ENCODE assay signal across 8 cellular contexts in the genomic region with DNA sequence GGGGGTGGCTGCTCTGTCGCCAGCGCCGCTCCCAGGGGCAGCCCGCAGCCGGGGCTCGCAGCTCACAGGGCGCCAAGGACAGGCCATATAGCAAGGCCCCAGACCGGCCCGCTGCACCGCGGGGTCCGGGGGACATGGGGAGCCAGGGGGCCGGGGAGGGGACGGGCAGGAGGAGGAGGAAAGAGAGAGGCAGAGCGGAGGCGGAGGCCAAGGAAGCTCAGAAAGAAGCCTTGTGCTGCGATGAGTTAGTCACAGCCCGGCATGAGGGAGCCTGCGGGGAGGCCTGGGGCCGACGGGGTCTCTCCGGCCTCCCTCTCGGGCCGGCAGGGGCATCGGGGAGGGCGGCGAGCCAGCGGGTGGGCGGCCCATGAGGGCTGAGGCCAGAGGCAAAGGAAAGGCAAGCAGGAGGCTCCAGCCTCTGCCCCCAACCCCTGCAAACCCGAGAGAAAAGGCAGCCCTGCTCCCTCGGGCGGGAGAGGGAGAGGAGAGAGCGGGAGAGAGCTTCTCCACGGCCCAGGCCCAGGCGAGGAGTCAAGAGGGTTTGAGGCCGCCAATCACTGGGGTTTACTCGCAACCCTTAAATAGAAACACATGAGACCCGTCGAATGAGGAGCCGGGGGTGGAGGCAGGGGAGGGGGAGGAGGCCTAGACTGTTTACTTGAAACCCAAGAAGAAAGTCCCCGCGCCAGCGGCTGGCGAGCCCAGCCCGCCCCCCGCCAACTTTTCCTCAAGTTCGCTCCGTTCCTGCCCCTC.
DNase-seq lines count a peak whose midpoint lies in the region; ATAC-seq and TF ChIP-seq lines count a peak whose summit lies in the region.

No MANE protein-coding gene starts in this region.

- H3K36me3 Mint-ChIP-seq in CD8-positive, alpha-beta T cell, result peaks cover 34% of the 10 kb centered on the region
- H3K36me3 Mint-ChIP-seq in WTC11, result peaks cover 17% of the 10 kb centered on the region
- peaks cover 27% of the 10 kb centered on the region for H3K36me3 Mint-ChIP-seq in dendritic cell treated with granulocyte-macrophage colony-stimulating factor and Interleukin-4, amounts not matched to agents 40 ng/mL and 50 ng/mL, for 4 days (ENCODE audit: low read depth)

- H3K9me3 ChIP-seq in CD8-positive, alpha-beta T cell (ENCODE audit: low read length), result no peaks in the 10 kb centered on the region
- no peaks in the 10 kb centered on the region for H3K9me3 ChIP-seq in HUES64 (ENCODE audit: insufficient read depth, low read depth, low read length)

- H3K27ac Mint-ChIP-seq in CD8-positive, alpha-beta T cell, result peak overlapping the region; percentile 90
- no peak overlapping the region; the same call in 1 of the 2 replicates for H3K27ac Mint-ChIP-seq in WTC11
- peak overlapping the region; percentile 83 for H3K27ac Mint-ChIP-seq in dendritic cell treated with granulocyte-macrophage colony-stimulating factor and Interleukin-4, amounts not matched to agents 40 ng/mL and 50 ng/mL, for 4 days

- DNase-seq in CD8-positive, alpha-beta T cell, result peak in 6 of 7 experiments; percentile 16 to 72 (median 51)
- DNase-seq in WTC11 (ENCODE audit: low spot score) (peak; percentile 73), lower leg skin (ENCODE audit: low spot score in 2 of 2) (peak; percentile 88 to 97)
- peak; percentile 29 to 76 (median 53) for DNase-seq in stimulated activated naive CD4-positive, alpha-beta T cell (lab: John Stamatoyannopoulos, UW)

- H3K4me3 Mint-ChIP-seq in CD8-positive, alpha-beta T cell, result peak overlapping the region; percentile 87
- H3K4me3 Mint-ChIP-seq in WTC11, result 0 out of 2 replicates have a peak overlapping the region, but pooled peaks have one; percentile 14
- H3K4me3 Mint-ChIP-seq in dendritic cell treated with granulocyte-macrophage colony-stimulating factor and Interleukin-4, amounts not matched to agents 40 ng/mL and 50 ng/mL, for 4 days, result peak overlapping the region; percentile 88

- H3K27me3 ChIP-seq in CD8-positive, alpha-beta T cell (ENCODE audit: insufficient read depth, low read length), result no peaks in the 10 kb centered on the region
- no peaks in the 10 kb centered on the region for H3K27me3 ChIP-seq in HUES64 (ENCODE audit: insufficient read depth, low read length)

- WGBS in HUES64, result 40% methylated on average over 48 of the region's 48 CpGs
- WGBS in lower leg skin, 2 donors, result 29 to 59% methylated on average over 40 to 41 of the region's 48 CpGs

- CTCF ChIA-PET in CD8-positive, alpha-beta T cell (lab: Charles Lee), result interaction anchor here (1.1 to 2.1 kb wide), 3 partner anchors 9 to 55 kb away, joined by 6 read pairs; no protein-coding TSS in a partner anchor
- CTCF ChIA-PET in WTC11 (lab: Charles Lee), result interaction anchor here (0.6 to 5.8 kb wide), 17 partner anchors 8 to 118 kb away, joined by 3 to 32 read pairs (median 5); no protein-coding TSS in a partner anchor

- H3K4me3 ChIP-seq in CD8-positive, alpha-beta T cell (ENCODE audit: low read depth, low read length), result peak overlapping the region; percentile 99
- H3K4me3 ChIP-seq in HUES64 (ENCODE audit: low read length), result peak overlapping the region; percentile 31
- peak overlapping the region; percentile 30 for H3K4me3 ChIP-seq in lower leg skin (ENCODE audit: low read depth, poor library complexity, severe bottlenecking)

- no peak for TF ChIP-seq CTCF in CD8-positive, alpha-beta T cell (IDR thresholded peaks at IDR 0.05)
- TF ChIP-seq CTCF in WTC11 (IDR thresholded peaks at IDR 0.05) (no peak), lower leg skin (IDR thresholded peaks at IDR 0.05) (no peak)

- no peaks in the 10 kb centered on the region for H3K36me3 ChIP-seq in CD8-positive, alpha-beta T cell (ENCODE audit: insufficient read depth, low read length)
- H3K36me3 ChIP-seq in HUES64 (ENCODE audit: insufficient read depth, low read length), result peaks cover 10% of the 10 kb centered on the region; the same call in 1 of the 2 replicates

- H3K27me3 Mint-ChIP-seq in CD8-positive, alpha-beta T cell (ENCODE audit: low read depth), result no peaks in the 10 kb centered on the region
- no peaks in the 10 kb centered on the region for H3K27me3 Mint-ChIP-seq in WTC11 (ENCODE audit: low read depth)
- H3K27me3 Mint-ChIP-seq in dendritic cell treated with granulocyte-macrophage colony-stimulating factor and Interleukin-4, amounts not matched to agents 40 ng/mL and 50 ng/mL, for 4 days, result no peaks in the 10 kb centered on the region

- POLR2A ChIA-PET in CD8-positive, alpha-beta T cell (lab: Charles Lee), result interaction anchor here (2.8 kb wide), 1 partner anchor 18 kb away, joined by 12 read pairs; no protein-coding TSS in a partner anchor
- POLR2A ChIA-PET in WTC11 (lab: Charles Lee), result interaction anchor here (0.9 to 1.2 kb wide), 2 partner anchors 11 to 25 kb away, joined by 4 to 12 read pairs; no protein-coding TSS in a partner anchor

- peak; percentile 76 for ATAC-seq in CD8-positive, alpha-beta T cell
- ATAC-seq in WTC11 (peak; percentile 80), HG03045 (IDR thresholded peaks at IDR 0.05; ENCODE audit: unreplicated experiment) (no peak), HG02885 (IDR thresholded peaks at IDR 0.05; ENCODE audit: poor library complexity, unreplicated experiment) (no peak)

- TF ChIP-seq POLR2A in lower leg skin (IDR thresholded peaks at IDR 0.05), result no peak

- intact Hi-C loops in CD8-positive, alpha-beta T cell (cut with DNase I, micrococcal nuclease), result no loop called here
- intact Hi-C loops in dendritic cell treated with granulocyte-macrophage colony-stimulating factor and Interleukin-4, amounts not matched to agents 40 ng/mL and 50 ng/mL, for 4 days (cut with micrococcal nuclease), result no loop called here
- intact Hi-C loops in lower leg skin (cut with DNase I; ENCODE audit: low total_unique reads), result no loop called here

- peaks cover 6% of the 10 kb centered on the region for H3K9me3 Mint-ChIP-seq in CD8-positive, alpha-beta T cell
- peaks cover 9% of the 10 kb centered on the region for H3K9me3 Mint-ChIP-seq in WTC11
- H3K9me3 Mint-ChIP-seq in dendritic cell treated with granulocyte-macrophage colony-stimulating factor and Interleukin-4, amounts not matched to agents 40 ng/mL and 50 ng/mL, for 4 days, result peaks cover 8% of the 10 kb centered on the region

- H3K27ac ChIP-seq in CD8-positive, alpha-beta T cell (ENCODE audit: low read depth, low read length), result peak overlapping the region; percentile 76
- peak overlapping the region; percentile 59; the same call in 1 of the 2 replicates for H3K27ac ChIP-seq in HUES64 (ENCODE audit: low read depth, low read length)

- peaks cover 16% of the 10 kb centered on the region for H3K4me1 ChIP-seq in CD8-positive, alpha-beta T cell (ENCODE audit: insufficient read depth, low read length)
- peaks cover 14% of the 10 kb centered on the region for H3K4me1 ChIP-seq in HUES64 (ENCODE audit: insufficient read depth, low read length)

- H3K4me1 Mint-ChIP-seq in CD8-positive, alpha-beta T cell (ENCODE audit: low read depth), result peaks cover 11% of the 10 kb centered on the region
- peaks cover 16% of the 10 kb centered on the region for H3K4me1 Mint-ChIP-seq in WTC11
- peaks cover 35% of the 10 kb centered on the region for H3K4me1 Mint-ChIP-seq in dendritic cell treated with granulocyte-macrophage colony-stimulating factor and Interleukin-4, amounts not matched to agents 40 ng/mL and 50 ng/mL, for 4 days (ENCODE audit: low read depth)

- H3K9ac ChIP-seq in HUES64 (ENCODE audit: low read depth, low read length), result peak overlapping the region; percentile 53

TF ChIP-seq in WTC11, 78 proteins besides CTCF, POLR2A, EP300 and RAD21:
- no peak for TF ChIP-seq FOXP1 (CRISPR knock-in tag; IDR thresholded peaks at IDR 0.05; ENCODE audit: borderline replicate concordance)
- TF ChIP-seq, protein P1, sequence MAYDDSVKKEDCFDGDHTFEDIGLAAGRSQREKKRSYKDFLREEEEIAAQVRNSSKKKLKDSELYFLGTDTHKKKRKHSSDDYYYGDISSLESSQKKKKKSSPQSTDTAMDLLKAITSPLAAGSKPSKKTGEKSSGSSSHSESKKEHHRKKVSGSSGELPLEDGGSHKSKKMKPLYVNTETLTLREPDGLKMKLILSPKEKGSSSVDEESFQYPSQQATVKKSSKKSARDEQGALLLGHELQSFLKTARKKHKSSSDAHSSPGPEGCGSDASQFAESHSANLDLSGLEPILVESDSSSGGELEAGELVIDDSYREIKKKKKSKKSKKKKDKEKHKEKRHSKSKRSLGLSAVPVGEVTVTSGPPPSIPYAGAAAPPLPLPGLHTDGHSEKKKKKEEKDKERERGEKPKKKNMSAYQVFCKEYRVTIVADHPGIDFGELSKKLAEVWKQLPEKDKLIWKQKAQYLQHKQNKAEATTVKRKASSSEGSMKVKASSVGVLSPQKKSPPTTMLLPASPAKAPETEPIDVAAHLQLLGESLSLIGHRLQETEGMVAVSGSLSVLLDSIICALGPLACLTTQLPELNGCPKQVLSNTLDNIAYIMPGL (CRISPR knock-in tag; IDR thresholded peaks at IDR 0.05), result 0 out of 2 replicates have a peak, but pooled peaks have one; percentile 34
- TF ChIP-seq, protein P2, sequence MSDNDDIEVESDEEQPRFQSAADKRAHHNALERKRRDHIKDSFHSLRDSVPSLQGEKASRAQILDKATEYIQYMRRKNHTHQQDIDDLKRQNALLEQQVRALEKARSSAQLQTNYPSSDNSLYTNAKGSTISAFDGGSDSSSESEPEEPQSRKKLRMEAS (CRISPR knock-in tag; IDR thresholded peaks at IDR 0.05), result peak; percentile 61; the same call in 1 of the 2 replicates
- no peak for TF ChIP-seq ZNF396 (CRISPR knock-in tag; IDR thresholded peaks at IDR 0.05; ENCODE audit: borderline replicate concordance)
- TF ChIP-seq, protein P3, sequence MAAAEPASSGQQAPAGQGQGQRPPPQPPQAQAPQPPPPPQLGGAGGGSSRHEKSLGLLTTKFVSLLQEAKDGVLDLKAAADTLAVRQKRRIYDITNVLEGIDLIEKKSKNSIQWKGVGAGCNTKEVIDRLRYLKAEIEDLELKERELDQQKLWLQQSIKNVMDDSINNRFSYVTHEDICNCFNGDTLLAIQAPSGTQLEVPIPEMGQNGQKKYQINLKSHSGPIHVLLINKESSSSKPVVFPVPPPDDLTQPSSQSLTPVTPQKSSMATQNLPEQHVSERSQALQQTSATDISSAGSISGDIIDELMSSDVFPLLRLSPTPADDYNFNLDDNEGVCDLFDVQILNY (CRISPR knock-in tag; IDR thresholded peaks at IDR 0.05), result 0 out of 2 replicates have a peak, but pooled peaks have one; percentile 18
- TF ChIP-seq ZNF121 (CRISPR knock-in tag; IDR thresholded peaks at IDR 0.05), result no peak

Comparison
In these comparisons a context has a peak if more than half of its experiments do, and no peak if none do; other contexts are left out.
1. ATAC-seq: peak in CD8-positive, alpha-beta T cell (single experiment) and WTC11 (single experiment); none in HG03045 (single experiment) and HG02885 (single experiment).
2. H3K4me3 ChIP-seq: peak in every context shown above with its lines; median percentile 99 in CD8-positive, alpha-beta T cell; 31 in HUES64; 30 in lower leg skin.
3. H3K4me3 Mint-ChIP-seq: peak in every context shown above with its lines; median percentile 88 in dendritic cell treated with granulocyte-macrophage colony-stimulating factor and Interleukin-4, amounts not matched to agents 40 ng/mL and 50 ng/mL, for 4 days; 87 in CD8-positive, alpha-beta T cell; 14 in WTC11.
4. Peak in every context shown above with its lines, with median percentiles within 50 percentile points of each other: DNase-seq.